9 cellular contexts compared by ENCODE assay signal in genomic region chr16:84266451-84266850, GRCh38. TPM values are rescaled to one million over a fixed set of nuclear protein-coding genes. Genes with fewer than 3 reads are reported as not detected.
DNase-seq lines count a peak whose midpoint lies in the region; ATAC-seq, FAIRE-seq and TF ChIP-seq lines count a peak whose summit lies in the region.
"Had no signal": no experiment of that assay in that cellular context is flagged by ENCODE, and none has a peak within 500 bp of the region (broad histone marks: within the 10 kb centered on the region; RNA-seq: fewer than 3 reads in every experiment).

No MANE protein-coding gene starts in this region.

- no peak overlapping the region for H3K27ac ChIP-seq in thyroid gland
- H3K27ac ChIP-seq: uterus had no signal

- peak; percentile 28 for FAIRE-seq in bronchial epithelial cell (lab: Jason Lieb, UNC)

- no peaks in the 10 kb centered on the region for H3K36me3 ChIP-seq in BE2C
- H3K36me3 ChIP-seq in NT2/D1 (ENCODE audit: insufficient read depth, insufficient read length, low read length), result no peaks in the 10 kb centered on the region
- no peaks in the 10 kb centered on the region for H3K36me3 ChIP-seq in bronchial epithelial cell (ENCODE audit: control insufficient read depth, insufficient read depth, low read length)
- H3K36me3 ChIP-seq in thyroid gland, result no peaks in the 10 kb centered on the region
- H3K36me3 ChIP-seq: uterus had no signal

- H3K4me3 ChIP-seq in BE2C (ENCODE audit: low read depth, low read length) (peak overlapping the region; percentile 15), NT2/D1 (ENCODE audit: insufficient read length, low read depth) (no peak overlapping the region), bronchial epithelial cell (ENCODE audit: low read depth, low read length) (no peak overlapping the region), thyroid gland (replicated peaks in 1 of 3) (no peak overlapping the region)
- H3K4me3 ChIP-seq: uterus had no signal

- no peak for TF ChIP-seq POLR2A in thyroid gland (IDR thresholded peaks at IDR 0.05)

- ATAC-seq in GM19463 (IDR thresholded peaks at IDR 0.05; ENCODE audit: unreplicated experiment) (peak; percentile 61), left colon (peak; percentile 87), GM18517 (IDR thresholded peaks at IDR 0.05; ENCODE audit: unreplicated experiment) (no peak)

- H3K4me1 ChIP-seq in BE2C (no peaks in the 10 kb centered on the region; the same call in 1 of the 2 replicates), NT2/D1 (ENCODE audit: insufficient read depth, insufficient read length) (peaks cover 2% of the 10 kb centered on the region), thyroid gland (no peaks in the 10 kb centered on the region)
- H3K4me1 ChIP-seq: uterus had no signal

- H3K9ac ChIP-seq in NT2/D1 (ENCODE audit: insufficient read length, low read depth), result peak overlapping the region; percentile 7

- H3K27me3 ChIP-seq in BE2C, result no peaks in the 10 kb centered on the region
- H3K27me3 ChIP-seq in NT2/D1 (ENCODE audit: insufficient read depth, insufficient read length), result no peaks in the 10 kb centered on the region
- peaks cover 1% of the 10 kb centered on the region for H3K27me3 ChIP-seq in bronchial epithelial cell (ENCODE audit: control insufficient read depth, insufficient read depth, low read length)
- H3K27me3 ChIP-seq in thyroid gland, result no peaks in the 10 kb centered on the region
- H3K27me3 ChIP-seq: uterus had no signal

- H3K9me3 ChIP-seq in BE2C (no peaks in the 10 kb centered on the region), NT2/D1 (ENCODE audit: insufficient read depth, low read length) (no peaks in the 10 kb centered on the region; the same call in 1 of the 2 replicates), thyroid gland (no peaks in the 10 kb centered on the region)
- H3K9me3 ChIP-seq: uterus had no signal

- TF ChIP-seq CTCF in BE2C (IDR thresholded peaks at IDR 0.05; ENCODE audit: low read depth, low read length) (no peak), bronchial epithelial cell (IDR thresholded peaks at IDR 0.05; ENCODE audit: insufficient read depth, low read length, severe bottlenecking) (no peak), thyroid gland (IDR thresholded peaks at IDR 0.05) (no peak)

- intact Hi-C loops in left colon (cut with DNase I, micrococcal nuclease) (no loop called here), thyroid gland (cut with DNase I) (no loop called here)

- DNase-seq in BE2C (peak; percentile 88), NT2/D1 (ENCODE audit: low read depth, low spot score) (peak; percentile 75), bronchial epithelial cell (ENCODE audit: low read depth) (peak; percentile 71), left colon (peak; percentile 21 to 43), thyroid gland (peak; percentile 40 to 42), NCI-H2107 (lab: John Stamatoyannopoulos, UW) (no peak)

- WGBS in thyroid gland, 2 donors, result 54 to 56% methylated on average over 3 to 4 of the region's 4 CpGs

RNA-seq across cellular contexts. Expression of gene KCNG4, which starts 26.6 kb away (rescaled TPM):
- polyA plus RNA-seq in BE2C (2012; ENCODE audit: insufficient read depth, insufficient read length, low read depth), result 0.17 TPM
- total RNA-seq in bronchial epithelial cell, result not detected in 2 replicates
- not detected for total RNA-seq in left colon
- total RNA-seq in thyroid gland, result not detected
- total RNA-seq: uterus had no signal

RNA-seq across cellular contexts. Expression of gene WFDC1, which starts 28.2 kb away (rescaled TPM):
- 0.34 TPM for polyA plus RNA-seq in BE2C (2012; ENCODE audit: insufficient read depth, insufficient read length, low read depth)
- total RNA-seq in bronchial epithelial cell, result not detected in 2 replicates
- 10 to 100 TPM in 1 of 2 donors, 1 to 10 TPM in 1; 4.3 to 12.3 TPM for total RNA-seq in left colon
- total RNA-seq in thyroid gland, result 1 to 10 TPM in 3 of 4 donors, not detected in 1; 1.3 to 2.1 (median 1.6) TPM
